8 cellular contexts compared by ENCODE assay signal in the genomic region with DNA sequence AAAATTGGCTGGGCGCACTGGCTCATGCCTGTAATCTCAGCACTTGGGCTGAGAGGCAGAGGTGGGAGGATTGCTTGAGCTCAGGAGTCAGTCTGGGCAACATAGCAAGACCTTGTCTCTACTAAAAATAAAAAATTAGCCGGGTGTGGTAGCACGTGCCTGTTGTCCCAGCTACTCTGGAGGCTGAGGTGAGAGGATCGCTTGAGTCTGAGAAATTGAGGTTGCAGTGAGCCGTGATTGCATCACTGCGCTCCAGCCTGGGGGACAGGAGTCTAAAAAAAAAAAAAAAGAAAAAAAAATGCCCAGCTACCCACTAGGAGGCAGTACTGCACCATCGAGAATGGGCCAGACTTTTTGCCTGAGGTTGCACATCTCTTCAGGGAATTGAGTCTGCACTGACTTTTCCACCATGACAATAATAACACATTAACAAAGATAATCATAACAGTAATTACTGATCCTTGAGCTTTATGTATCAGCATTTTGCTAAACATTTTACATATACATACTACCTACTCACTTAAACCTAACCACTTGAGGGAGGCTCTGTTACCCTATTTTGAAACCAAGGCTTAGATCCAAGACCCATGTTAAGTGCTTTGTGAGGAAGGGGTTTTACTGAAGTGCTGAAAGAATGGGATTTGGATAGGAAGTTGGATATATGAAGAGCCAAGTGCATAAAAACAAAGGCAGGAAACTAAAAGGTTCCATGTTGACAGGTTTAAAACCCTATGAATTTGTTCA. TPM values are rescaled to one million over a fixed set of nuclear protein-coding genes. Genes with fewer than 3 reads are reported as not detected.
DNase-seq lines count a peak whose midpoint lies in the region; ATAC-seq and TF ChIP-seq lines count a peak whose summit lies in the region.

No MANE protein-coding gene starts in this region.

- H3K9me3 ChIP-seq in ovary, result no peaks in the 10 kb centered on the region

- H3K27me3 ChIP-seq in foreskin keratinocyte (no peaks in the 10 kb centered on the region), ovary (no peaks in the 10 kb centered on the region)

- TF ChIP-seq EP300 in ovary (IDR thresholded peaks at IDR 0.05), result no peak

- 30 to 40% (median 35%) methylated on average over 7 of the region's 7 CpGs for WGBS in ovary, 3 donors

- no peaks in the 10 kb centered on the region for H3K4me1 ChIP-seq in foreskin keratinocyte
- H3K4me1 ChIP-seq in ovary (ENCODE audit: insufficient read depth), result no peaks in the 10 kb centered on the region

- H3K4me3 ChIP-seq in GM12875 (ENCODE audit: low read depth, low read length) (no peak overlapping the region), ovary (no peak overlapping the region)

- intact Hi-C loops in ovary (cut with DNase I), result loop anchor here in 3 of 4 donors (5.0 to 10.0 kb wide), 4 partner anchors 130 to 230 kb away; no protein-coding TSS in a partner anchor

- H3K27ac ChIP-seq in foreskin keratinocyte (no peak overlapping the region), ovary (no peak overlapping the region)

- ATAC-seq in foreskin keratinocyte (peak; percentile 13), HG03520 (IDR thresholded peaks at IDR 0.05; ENCODE audit: unreplicated experiment) (no peak), GM18870 (IDR thresholded peaks at IDR 0.05; ENCODE audit: unreplicated experiment) (no peak)

- TF ChIP-seq CTCF in GM12875 (IDR thresholded peaks at IDR 0.05; ENCODE audit: borderline replicate concordance, insufficient read depth, low read depth, low read length) (peak; percentile 61; the same call in 1 of the 2 replicates), foreskin keratinocyte (conservative IDR thresholded peaks at IDR 0.05) (peak; percentile 82), ovary (IDR thresholded peaks at IDR 0.05) (peak; percentile 38 to 63 (median 58))

- TF ChIP-seq POLR2A in ovary (IDR thresholded peaks at IDR 0.05), result no peak

- DNase-seq in AG20443 (ENCODE audit: low spot score) (peak; percentile 80), NOMO-1 treated with DMSO at 0.1 percent for 48 hours (lab: John Stamatoyannopoulos, UW; ENCODE audit: unreplicated experiment) (peak; percentile 71), activated T-helper 1 cell treated with Interleukin-2 at 50 U/mL for 16 hours (ENCODE audit: low read depth) (peak; percentile 9), foreskin keratinocyte (peak in 1 of 2 donors; percentile 47), ovary (peak in 4 of 5 donors; percentile 20 to 60 (median 39))

- H3K36me3 ChIP-seq in ovary, result no peaks in the 10 kb centered on the region

RNA-seq across cellular contexts. Expression of gene SRSF3, which starts 21.0 kb away (rescaled TPM):
- total RNA-seq in foreskin keratinocyte (356 and 421 TPM in 2 replicates), ovary (100 to 1,000 TPM; 146 to 345 (median 280) TPM)
- polyA plus RNA-seq in foreskin keratinocyte (387 and 470 TPM in 2 replicates), ovary (100 to 1,000 TPM; 244 to 267 TPM)
